Comparison of ENCODE assay signal across 1 cellular context in the genomic region with DNA sequence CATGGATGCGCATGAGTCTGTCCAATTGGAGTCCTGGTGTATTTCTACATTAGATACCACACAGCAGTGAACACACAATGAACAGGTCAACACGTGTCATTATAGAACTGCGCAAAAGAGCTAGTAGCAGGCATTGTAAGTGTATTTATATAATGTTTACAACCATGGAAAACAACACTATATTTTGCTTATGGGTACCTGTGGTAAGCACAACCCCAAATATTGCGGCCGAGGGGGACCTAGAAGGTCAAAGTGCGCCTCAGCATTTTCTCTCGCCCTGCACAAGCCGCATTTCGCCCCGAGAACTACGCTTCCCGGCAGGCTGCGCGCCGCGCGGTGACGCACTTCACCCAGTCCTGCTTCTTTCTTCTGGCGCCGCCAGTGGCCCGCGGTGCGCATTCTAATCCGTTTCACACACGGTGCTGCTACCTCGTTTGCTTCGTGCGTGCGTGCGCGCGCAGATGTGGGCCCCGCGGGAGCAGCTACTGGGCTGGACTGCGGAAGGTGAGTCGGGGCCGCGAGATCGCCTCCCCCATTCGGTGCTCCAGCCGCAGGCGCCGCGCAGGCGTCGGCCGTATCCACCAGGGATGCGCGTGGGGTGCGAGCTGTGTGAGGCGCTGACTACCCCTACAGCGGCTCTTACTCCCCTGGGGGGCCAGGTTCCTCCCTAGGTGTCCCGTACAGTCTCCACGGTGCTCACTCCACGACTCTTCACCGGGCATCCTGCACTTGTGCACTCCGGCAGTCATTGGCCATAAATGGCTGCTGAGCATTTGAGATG.
TF ChIP-seq lines count a peak whose summit lies in the region.

A gene (plus strand): TSS at position 394 of the 781 bp plus-strand sequence. CDS start 68 bp downstream, at position 462.

TF ChIP-seq in WTC11, 78 proteins besides CTCF, POLR2A, EP300 and RAD21 (continued from another document and continues in another):
- TF ChIP-seq, protein P1, sequence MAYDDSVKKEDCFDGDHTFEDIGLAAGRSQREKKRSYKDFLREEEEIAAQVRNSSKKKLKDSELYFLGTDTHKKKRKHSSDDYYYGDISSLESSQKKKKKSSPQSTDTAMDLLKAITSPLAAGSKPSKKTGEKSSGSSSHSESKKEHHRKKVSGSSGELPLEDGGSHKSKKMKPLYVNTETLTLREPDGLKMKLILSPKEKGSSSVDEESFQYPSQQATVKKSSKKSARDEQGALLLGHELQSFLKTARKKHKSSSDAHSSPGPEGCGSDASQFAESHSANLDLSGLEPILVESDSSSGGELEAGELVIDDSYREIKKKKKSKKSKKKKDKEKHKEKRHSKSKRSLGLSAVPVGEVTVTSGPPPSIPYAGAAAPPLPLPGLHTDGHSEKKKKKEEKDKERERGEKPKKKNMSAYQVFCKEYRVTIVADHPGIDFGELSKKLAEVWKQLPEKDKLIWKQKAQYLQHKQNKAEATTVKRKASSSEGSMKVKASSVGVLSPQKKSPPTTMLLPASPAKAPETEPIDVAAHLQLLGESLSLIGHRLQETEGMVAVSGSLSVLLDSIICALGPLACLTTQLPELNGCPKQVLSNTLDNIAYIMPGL (CRISPR knock-in tag; IDR thresholded peaks at IDR 0.05), result peak; percentile 91
- TF ChIP-seq, protein P2, sequence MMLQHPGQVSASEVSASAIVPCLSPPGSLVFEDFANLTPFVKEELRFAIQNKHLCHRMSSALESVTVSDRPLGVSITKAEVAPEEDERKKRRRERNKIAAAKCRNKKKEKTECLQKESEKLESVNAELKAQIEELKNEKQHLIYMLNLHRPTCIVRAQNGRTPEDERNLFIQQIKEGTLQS (CRISPR knock-in tag; conservative IDR thresholded peaks at IDR 0.05), result no peak
- TF ChIP-seq JAZF1 (CRISPR knock-in tag; IDR thresholded peaks at IDR 0.05) (no peak), GABPB1 (CRISPR knock-in tag; IDR thresholded peaks at IDR 0.05) (peak; percentile 77), NR1H2 (CRISPR knock-in tag; IDR thresholded peaks at IDR 0.05) (no peak), ZNF396 (CRISPR knock-in tag; IDR thresholded peaks at IDR 0.05; ENCODE audit: borderline replicate concordance) (no peak), ZNF263 (CRISPR knock-in tag; IDR thresholded peaks at IDR 0.05; ENCODE audit: low read depth) (no peak), ELF4 (CRISPR knock-in tag; IDR thresholded peaks at IDR 0.05; ENCODE audit: low read depth) (no peak), TEAD4 (CRISPR knock-in tag; IDR thresholded peaks at IDR 0.05) (0 out of 2 replicates have a peak, but pooled peaks have one; percentile 4), SMAD3 (CRISPR knock-in tag; IDR thresholded peaks at IDR 0.05; ENCODE audit: borderline replicate concordance) (peak; percentile 92), FOXJ3 (CRISPR knock-in tag; IDR thresholded peaks at IDR 0.05; ENCODE audit: borderline replicate concordance) (no peak), NFYB (CRISPR knock-in tag; conservative IDR thresholded peaks at IDR 0.05; ENCODE audit: low read depth) (peak; percentile 26; the same call in 1 of the 2 replicates), MXD4 (CRISPR knock-in tag; IDR thresholded peaks at IDR 0.05; ENCODE audit: borderline replicate concordance) (no peak), ETV6 (CRISPR knock-in tag; IDR thresholded peaks at IDR 0.05) (peak; percentile 87), SMAD4 (CRISPR knock-in tag; IDR thresholded peaks at IDR 0.05) (no peak)
- TF ChIP-seq, protein P3, sequence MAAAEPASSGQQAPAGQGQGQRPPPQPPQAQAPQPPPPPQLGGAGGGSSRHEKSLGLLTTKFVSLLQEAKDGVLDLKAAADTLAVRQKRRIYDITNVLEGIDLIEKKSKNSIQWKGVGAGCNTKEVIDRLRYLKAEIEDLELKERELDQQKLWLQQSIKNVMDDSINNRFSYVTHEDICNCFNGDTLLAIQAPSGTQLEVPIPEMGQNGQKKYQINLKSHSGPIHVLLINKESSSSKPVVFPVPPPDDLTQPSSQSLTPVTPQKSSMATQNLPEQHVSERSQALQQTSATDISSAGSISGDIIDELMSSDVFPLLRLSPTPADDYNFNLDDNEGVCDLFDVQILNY (CRISPR knock-in tag; IDR thresholded peaks at IDR 0.05), result peak; percentile 81; the same call in 1 of the 2 replicates
- TF ChIP-seq, protein P4, sequence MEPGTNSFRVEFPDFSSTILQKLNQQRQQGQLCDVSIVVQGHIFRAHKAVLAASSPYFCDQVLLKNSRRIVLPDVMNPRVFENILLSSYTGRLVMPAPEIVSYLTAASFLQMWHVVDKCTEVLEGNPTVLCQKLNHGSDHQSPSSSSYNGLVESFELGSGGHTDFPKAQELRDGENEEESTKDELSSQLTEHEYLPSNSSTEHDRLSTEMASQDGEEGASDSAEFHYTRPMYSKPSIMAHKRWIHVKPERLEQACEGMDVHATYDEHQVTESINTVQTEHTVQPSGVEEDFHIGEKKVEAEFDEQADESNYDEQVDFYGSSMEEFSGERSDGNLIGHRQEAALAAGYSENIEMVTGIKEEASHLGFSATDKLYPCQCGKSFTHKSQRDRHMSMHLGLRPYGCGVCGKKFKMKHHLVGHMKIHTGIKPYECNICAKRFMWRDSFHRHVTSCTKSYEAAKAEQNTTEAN (CRISPR knock-in tag; IDR thresholded peaks at IDR 0.05), result peak; percentile 58; the same call in 1 of the 2 replicates
- TF ChIP-seq, protein P5, sequence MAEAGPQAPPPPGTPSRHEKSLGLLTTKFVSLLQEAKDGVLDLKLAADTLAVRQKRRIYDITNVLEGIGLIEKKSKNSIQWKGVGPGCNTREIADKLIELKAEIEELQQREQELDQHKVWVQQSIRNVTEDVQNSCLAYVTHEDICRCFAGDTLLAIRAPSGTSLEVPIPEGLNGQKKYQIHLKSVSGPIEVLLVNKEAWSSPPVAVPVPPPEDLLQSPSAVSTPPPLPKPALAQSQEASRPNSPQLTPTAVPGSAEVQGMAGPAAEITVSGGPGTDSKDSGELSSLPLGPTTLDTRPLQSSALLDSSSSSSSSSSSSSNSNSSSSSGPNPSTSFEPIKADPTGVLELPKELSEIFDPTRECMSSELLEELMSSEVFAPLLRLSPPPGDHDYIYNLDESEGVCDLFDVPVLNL (CRISPR knock-in tag; IDR thresholded peaks at IDR 0.05; ENCODE audit: borderline replicate concordance, low read depth), result peak; percentile 70; the same call in 1 of the 2 replicates
- TF ChIP-seq, protein P6, sequence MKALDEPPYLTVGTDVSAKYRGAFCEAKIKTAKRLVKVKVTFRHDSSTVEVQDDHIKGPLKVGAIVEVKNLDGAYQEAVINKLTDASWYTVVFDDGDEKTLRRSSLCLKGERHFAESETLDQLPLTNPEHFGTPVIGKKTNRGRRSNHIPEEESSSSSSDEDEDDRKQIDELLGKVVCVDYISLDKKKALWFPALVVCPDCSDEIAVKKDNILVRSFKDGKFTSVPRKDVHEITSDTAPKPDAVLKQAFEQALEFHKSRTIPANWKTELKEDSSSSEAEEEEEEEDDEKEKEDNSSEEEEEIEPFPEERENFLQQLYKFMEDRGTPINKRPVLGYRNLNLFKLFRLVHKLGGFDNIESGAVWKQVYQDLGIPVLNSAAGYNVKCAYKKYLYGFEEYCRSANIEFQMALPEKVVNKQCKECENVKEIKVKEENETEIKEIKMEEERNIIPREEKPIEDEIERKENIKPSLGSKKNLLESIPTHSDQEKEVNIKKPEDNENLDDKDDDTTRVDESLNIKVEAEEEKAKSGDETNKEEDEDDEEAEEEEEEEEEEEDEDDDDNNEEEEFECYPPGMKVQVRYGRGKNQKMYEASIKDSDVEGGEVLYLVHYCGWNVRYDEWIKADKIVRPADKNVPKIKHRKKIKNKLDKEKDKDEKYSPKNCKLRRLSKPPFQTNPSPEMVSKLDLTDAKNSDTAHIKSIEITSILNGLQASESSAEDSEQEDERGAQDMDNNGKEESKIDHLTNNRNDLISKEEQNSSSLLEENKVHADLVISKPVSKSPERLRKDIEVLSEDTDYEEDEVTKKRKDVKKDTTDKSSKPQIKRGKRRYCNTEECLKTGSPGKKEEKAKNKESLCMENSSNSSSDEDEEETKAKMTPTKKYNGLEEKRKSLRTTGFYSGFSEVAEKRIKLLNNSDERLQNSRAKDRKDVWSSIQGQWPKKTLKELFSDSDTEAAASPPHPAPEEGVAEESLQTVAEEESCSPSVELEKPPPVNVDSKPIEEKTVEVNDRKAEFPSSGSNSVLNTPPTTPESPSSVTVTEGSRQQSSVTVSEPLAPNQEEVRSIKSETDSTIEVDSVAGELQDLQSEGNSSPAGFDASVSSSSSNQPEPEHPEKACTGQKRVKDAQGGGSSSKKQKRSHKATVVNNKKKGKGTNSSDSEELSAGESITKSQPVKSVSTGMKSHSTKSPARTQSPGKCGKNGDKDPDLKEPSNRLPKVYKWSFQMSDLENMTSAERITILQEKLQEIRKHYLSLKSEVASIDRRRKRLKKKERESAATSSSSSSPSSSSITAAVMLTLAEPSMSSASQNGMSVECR (CRISPR knock-in tag; IDR thresholded peaks at IDR 0.05; ENCODE audit: borderline replicate concordance), result peak; percentile 78
- TF ChIP-seq, protein P7, sequence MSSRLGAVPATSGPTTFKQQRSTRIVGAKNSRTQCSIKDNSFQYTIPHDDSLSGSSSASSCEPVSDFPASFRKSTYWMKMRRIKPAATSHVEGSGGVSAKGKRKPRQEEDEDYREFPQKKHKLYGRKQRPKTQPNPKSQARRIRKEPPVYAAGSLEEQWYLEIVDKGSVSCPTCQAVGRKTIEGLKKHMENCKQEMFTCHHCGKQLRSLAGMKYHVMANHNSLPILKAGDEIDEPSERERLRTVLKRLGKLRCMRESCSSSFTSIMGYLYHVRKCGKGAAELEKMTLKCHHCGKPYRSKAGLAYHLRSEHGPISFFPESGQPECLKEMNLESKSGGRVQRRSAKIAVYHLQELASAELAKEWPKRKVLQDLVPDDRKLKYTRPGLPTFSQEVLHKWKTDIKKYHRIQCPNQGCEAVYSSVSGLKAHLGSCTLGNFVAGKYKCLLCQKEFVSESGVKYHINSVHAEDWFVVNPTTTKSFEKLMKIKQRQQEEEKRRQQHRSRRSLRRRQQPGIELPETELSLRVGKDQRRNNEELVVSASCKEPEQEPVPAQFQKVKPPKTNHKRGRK (CRISPR knock-in tag; IDR thresholded peaks at IDR 0.05; ENCODE audit: borderline replicate concordance), result no peak
- TF ChIP-seq, protein P8, sequence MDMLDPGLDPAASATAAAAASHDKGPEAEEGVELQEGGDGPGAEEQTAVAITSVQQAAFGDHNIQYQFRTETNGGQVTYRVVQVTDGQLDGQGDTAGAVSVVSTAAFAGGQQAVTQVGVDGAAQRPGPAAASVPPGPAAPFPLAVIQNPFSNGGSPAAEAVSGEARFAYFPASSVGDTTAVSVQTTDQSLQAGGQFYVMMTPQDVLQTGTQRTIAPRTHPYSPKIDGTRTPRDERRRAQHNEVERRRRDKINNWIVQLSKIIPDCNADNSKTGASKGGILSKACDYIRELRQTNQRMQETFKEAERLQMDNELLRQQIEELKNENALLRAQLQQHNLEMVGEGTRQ (CRISPR knock-in tag; IDR thresholded peaks at IDR 0.05), result peak; percentile 38; the same call in 1 of the 2 replicates
- TF ChIP-seq, protein P9, sequence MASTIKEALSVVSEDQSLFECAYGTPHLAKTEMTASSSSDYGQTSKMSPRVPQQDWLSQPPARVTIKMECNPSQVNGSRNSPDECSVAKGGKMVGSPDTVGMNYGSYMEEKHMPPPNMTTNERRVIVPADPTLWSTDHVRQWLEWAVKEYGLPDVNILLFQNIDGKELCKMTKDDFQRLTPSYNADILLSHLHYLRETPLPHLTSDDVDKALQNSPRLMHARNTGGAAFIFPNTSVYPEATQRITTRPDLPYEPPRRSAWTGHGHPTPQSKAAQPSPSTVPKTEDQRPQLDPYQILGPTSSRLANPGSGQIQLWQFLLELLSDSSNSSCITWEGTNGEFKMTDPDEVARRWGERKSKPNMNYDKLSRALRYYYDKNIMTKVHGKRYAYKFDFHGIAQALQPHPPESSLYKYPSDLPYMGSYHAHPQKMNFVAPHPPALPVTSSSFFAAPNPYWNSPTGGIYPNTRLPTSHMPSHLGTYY (CRISPR knock-in tag; IDR thresholded peaks at IDR 0.05), result no peak
- TF ChIP-seq, protein P10, sequence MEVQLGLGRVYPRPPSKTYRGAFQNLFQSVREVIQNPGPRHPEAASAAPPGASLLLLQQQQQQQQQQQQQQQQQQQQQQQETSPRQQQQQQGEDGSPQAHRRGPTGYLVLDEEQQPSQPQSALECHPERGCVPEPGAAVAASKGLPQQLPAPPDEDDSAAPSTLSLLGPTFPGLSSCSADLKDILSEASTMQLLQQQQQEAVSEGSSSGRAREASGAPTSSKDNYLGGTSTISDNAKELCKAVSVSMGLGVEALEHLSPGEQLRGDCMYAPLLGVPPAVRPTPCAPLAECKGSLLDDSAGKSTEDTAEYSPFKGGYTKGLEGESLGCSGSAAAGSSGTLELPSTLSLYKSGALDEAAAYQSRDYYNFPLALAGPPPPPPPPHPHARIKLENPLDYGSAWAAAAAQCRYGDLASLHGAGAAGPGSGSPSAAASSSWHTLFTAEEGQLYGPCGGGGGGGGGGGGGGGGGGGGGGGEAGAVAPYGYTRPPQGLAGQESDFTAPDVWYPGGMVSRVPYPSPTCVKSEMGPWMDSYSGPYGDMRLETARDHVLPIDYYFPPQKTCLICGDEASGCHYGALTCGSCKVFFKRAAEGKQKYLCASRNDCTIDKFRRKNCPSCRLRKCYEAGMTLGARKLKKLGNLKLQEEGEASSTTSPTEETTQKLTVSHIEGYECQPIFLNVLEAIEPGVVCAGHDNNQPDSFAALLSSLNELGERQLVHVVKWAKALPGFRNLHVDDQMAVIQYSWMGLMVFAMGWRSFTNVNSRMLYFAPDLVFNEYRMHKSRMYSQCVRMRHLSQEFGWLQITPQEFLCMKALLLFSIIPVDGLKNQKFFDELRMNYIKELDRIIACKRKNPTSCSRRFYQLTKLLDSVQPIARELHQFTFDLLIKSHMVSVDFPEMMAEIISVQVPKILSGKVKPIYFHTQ (CRISPR knock-in tag; IDR thresholded peaks at IDR 0.05), result no peak
- TF ChIP-seq, protein P11, sequence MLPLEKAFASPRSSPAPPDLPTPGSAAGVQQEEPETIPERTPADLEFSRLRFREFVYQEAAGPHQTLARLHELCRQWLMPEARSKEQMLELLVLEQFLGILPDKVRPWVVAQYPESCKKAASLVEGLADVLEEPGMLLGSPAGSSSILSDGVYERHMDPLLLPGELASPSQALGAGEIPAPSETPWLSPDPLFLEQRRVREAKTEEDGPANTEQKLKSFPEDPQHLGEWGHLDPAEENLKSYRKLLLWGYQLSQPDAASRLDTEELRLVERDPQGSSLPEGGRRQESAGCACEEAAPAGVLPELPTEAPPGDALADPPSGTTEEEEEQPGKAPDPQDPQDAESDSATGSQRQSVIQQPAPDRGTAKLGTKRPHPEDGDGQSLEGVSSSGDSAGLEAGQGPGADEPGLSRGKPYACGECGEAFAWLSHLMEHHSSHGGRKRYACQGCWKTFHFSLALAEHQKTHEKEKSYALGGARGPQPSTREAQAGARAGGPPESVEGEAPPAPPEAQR (CRISPR knock-in tag; IDR thresholded peaks at IDR 0.05), result no peak
- TF ChIP-seq, protein P12, sequence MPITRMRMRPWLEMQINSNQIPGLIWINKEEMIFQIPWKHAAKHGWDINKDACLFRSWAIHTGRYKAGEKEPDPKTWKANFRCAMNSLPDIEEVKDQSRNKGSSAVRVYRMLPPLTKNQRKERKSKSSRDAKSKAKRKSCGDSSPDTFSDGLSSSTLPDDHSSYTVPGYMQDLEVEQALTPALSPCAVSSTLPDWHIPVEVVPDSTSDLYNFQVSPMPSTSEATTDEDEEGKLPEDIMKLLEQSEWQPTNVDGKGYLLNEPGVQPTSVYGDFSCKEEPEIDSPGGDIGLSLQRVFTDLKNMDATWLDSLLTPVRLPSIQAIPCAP (CRISPR knock-in tag; IDR thresholded peaks at IDR 0.05), result no peak
